Comparison of ENCODE assay signal across 6 cellular contexts in the genomic region with DNA sequence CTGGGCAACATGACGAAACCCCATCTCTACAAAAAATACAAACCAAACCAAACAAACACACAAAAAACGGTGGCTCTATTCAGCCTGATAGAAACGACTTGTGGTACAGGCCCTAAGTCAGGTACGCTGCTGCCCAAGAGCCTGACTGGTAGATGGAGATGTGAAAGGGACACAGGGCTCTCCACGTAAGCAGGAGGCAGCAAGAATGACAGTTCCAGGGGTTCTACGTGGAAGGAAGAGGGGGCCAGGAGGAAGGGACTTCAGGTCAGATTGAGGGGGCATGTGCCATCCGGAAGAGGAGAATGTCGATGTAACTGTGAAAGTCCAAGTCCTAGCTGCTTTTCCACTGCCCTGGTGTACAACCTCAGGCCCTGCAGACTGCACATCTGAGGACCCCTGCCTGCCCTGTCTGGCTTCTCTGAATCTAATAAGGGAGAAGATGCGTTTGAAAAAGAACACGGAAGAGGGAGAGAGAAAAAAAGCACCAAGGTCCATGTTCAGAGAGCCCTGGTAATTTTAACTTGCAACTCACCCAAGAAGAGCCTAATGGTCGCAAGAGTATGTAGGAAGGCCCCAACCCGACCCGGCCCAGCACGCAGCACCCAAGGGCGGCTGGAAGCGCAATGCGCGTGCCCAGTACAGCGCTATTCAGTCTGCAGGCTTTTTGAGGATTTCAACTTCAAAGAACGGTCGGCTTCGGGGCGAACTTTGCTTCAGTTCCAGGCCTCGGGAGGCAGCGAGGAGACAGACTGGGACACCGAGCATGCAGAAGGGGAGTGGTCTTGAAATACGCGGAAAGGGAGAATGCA. TPM values are rescaled to one million over a fixed set of nuclear protein-coding genes. Genes with fewer than 3 reads are reported as not detected.
DNase-seq lines count a peak whose midpoint lies in the region; ATAC-seq and TF ChIP-seq lines count a peak whose summit lies in the region.

No MANE protein-coding gene starts in this region.

- POLR2A ChIA-PET in RWPE1 (lab: Yijun Ruan, JAX; ENCODE audit: low non-redundant PET), result interaction anchor here (1.2 kb wide), 1 partner anchor 29 kb away, joined by 10 read pairs; no protein-coding TSS in a partner anchor

- H3K4me1 ChIP-seq in right cardiac atrium (ENCODE audit: control insufficient read depth, insufficient read depth, low read length) (peaks cover 12% of the 10 kb centered on the region), urinary bladder (ENCODE audit: insufficient read depth) (no peaks in the 10 kb centered on the region)

- H3K4me3 ChIP-seq in right cardiac atrium (ENCODE audit: low read length), result peak overlapping the region; percentile 69
- peak overlapping the region; percentile 78 for H3K4me3 ChIP-seq in urinary bladder (ENCODE audit: low read depth, low read length)

- no peak for DNase-seq in RWPE1 (ENCODE audit: low spot score)
- DNase-seq in right cardiac atrium, result peak in 1 of 3 donors; percentile 11
- DNase-seq in T1000 (lab: John Stamatoyannopoulos, UW), result no peak

- 9% methylated on average over 28 of the region's 28 CpGs for WGBS in right cardiac atrium
- 8% methylated on average over 28 of the region's 28 CpGs for WGBS in urinary bladder

- no peak for TF ChIP-seq CTCF in RWPE1 (conservative IDR thresholded peaks at IDR 0.05; ENCODE audit: low read depth)

- ATAC-seq in GM19372 (IDR thresholded peaks at IDR 0.05; ENCODE audit: low read depth, unreplicated experiment) (peak; percentile 1), right cardiac atrium (peak; percentile 4 to 6), HG03469 (IDR thresholded peaks at IDR 0.05; ENCODE audit: unreplicated experiment) (no peak)

- no peaks in the 10 kb centered on the region for H3K36me3 ChIP-seq in urinary bladder (ENCODE audit: insufficient read depth)

- CTCF ChIA-PET in RWPE1 (lab: Yijun Ruan, JAX), result interaction anchor here (0.6 to 4.7 kb wide), 2 partner anchors 29 to 1108 kb away, joined by 3 to 95 read pairs; no protein-coding TSS in a partner anchor

- intact Hi-C loops in right cardiac atrium (cut with DNase I), result no loop called here

- H3K27ac ChIP-seq in RWPE1, result peak overlapping the region; percentile 98
- peak overlapping the region; percentile 94 for H3K27ac ChIP-seq in right cardiac atrium (ENCODE audit: low read length)
- peak overlapping the region; percentile 92 for H3K27ac ChIP-seq in urinary bladder (ENCODE audit: low read depth)

- no peaks in the 10 kb centered on the region for H3K27me3 ChIP-seq in right cardiac atrium (ENCODE audit: control insufficient read depth, insufficient read depth)

- H3K9me3 ChIP-seq in right cardiac atrium (ENCODE audit: control insufficient read depth, low read length), result no peaks in the 10 kb centered on the region

RNA-seq across cellular contexts. Expression of a gene that starts 0.9 kb away (rescaled TPM):
- total RNA-seq in right cardiac atrium (10 to 100 TPM; 32.6 to 35.3 (median 34.9) TPM), urinary bladder (14.6 TPM)
- polyA plus RNA-seq in right cardiac atrium (56.8 TPM), urinary bladder (94.9 TPM)

RNA-seq across cellular contexts. Expression of a gene that starts 3.0 kb away (rescaled TPM):
- total RNA-seq in right cardiac atrium (10 to 100 TPM; 40.5 to 46.6 (median 45.9) TPM), urinary bladder (10.9 TPM)
- polyA plus RNA-seq in right cardiac atrium (43.0 TPM), urinary bladder (82.7 TPM)

RNA-seq across cellular contexts. Expression of a gene that starts 6.5 kb away (rescaled TPM):
- total RNA-seq in right cardiac atrium (10 to 100 TPM; 43.9 to 80.2 (median 48.2) TPM), urinary bladder (45.9 TPM)
- polyA plus RNA-seq in right cardiac atrium (35.7 TPM), urinary bladder (178 TPM)

RNA-seq across cellular contexts. Expression of a gene that starts 11.2 kb away (rescaled TPM):
- total RNA-seq in right cardiac atrium (100 to 1,000 TPM; 128 to 161 (median 140) TPM), urinary bladder (58.5 TPM)
- polyA plus RNA-seq in right cardiac atrium (60.2 TPM), urinary bladder (145 TPM)

RNA-seq across cellular contexts. Expression of a gene that starts 26.2 kb away (rescaled TPM):
- under 1 TPM; 0.28 to 0.88 (median 0.55) TPM for total RNA-seq in right cardiac atrium
- polyA plus RNA-seq in right cardiac atrium, result 0.18 TPM
- total RNA-seq in urinary bladder, result 0.63 TPM
- 1.2 TPM for polyA plus RNA-seq in urinary bladder
